In the genomic region with DNA sequence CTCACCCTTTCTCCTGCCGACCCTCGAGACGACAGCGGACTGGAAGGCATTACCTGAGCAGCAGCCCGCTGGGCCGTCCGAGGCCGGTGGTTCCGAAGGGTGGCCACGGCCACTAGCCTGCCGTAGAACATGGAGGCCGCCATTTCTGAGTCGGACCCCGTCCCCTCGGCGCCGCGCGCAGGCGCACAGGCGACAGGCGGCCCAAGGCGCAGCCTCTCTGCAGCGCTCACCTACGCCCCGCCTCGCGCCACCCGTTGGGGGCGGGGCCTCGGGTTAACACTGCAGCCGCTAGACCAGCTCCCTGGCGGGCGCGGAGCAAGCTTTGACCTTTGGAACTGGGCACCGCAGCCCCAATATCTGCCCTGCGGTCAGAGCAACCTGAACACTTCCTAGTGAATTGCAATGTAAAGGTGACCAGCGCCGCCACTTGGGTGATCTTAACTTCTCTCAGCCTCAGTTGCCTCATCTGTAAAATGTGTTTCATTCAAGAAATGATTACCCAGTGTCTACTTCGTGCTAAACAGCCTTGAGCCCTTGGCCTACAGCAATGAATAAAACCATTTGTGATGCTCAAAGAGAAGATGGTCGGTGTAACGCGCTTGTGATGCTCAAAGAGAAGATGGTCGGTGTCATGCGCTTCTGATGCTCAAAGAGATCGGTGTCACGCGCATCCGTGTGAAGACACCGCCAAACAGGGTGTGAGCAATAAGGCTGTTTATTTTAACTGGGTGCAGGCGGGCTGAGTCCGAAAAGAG, we compare ENCODE assay signal across 8 cellular contexts.
A peak's percentile ranks its signal among the peaks of the same experiment; 100 is the strongest.
DNase-seq lines count a peak whose midpoint lies in the region; ATAC-seq lines count a peak whose summit lies in the region.

A gene (minus strand): TSS at position 147 of the 755 bp plus-strand sequence. CDS start 4 bp downstream, at position 143.

- peak; percentile 98 for ATAC-seq in GM19467 (IDR thresholded peaks at IDR 0.05; ENCODE audit: unreplicated experiment)

- peak; percentile 52 for DNase-seq in CMK (ENCODE audit: low read depth)
- DNase-seq in HPDE6-E6E7 (ENCODE audit: extremely low spot score): peak; percentile 62
- DNase-seq in NK-92 treated with Interleukin-12 subunit alpha and Interleukin-12 subunit beta, amount 100 ng/mL, for 24 hours (lab: John Stamatoyannopoulos, UW): peak; percentile 87
- DNase-seq in activated CD8-positive, alpha-beta memory T cell treated with anti-CD3 and anti-CD28 coated beads for 24 hours: peak; percentile 96
- peak; percentile 74 for DNase-seq in effector CD8-positive, alpha-beta T cell (lab: John Stamatoyannopoulos, UW)
- DNase-seq in medulla oblongata (ENCODE audit: extremely low spot score): peak; percentile 94
- peak; percentile 85 to 90 (median 85) for DNase-seq in stimulated activated CD4-positive, alpha-beta T cell treated with anti-CD3 and anti-CD28 coated beads, TNF-alpha, amount 100 ng/mL, for 48 hours (ENCODE audit: low read depth in 3 of 3)

Comparison
In these comparisons a context has a peak if more than half of its experiments do, and no peak if none do; other contexts are left out.
1. Peak in every context shown above with its lines: DNase-seq and ATAC-seq.